ENCODE assay signal across 8 cellular contexts in the genomic region with DNA sequence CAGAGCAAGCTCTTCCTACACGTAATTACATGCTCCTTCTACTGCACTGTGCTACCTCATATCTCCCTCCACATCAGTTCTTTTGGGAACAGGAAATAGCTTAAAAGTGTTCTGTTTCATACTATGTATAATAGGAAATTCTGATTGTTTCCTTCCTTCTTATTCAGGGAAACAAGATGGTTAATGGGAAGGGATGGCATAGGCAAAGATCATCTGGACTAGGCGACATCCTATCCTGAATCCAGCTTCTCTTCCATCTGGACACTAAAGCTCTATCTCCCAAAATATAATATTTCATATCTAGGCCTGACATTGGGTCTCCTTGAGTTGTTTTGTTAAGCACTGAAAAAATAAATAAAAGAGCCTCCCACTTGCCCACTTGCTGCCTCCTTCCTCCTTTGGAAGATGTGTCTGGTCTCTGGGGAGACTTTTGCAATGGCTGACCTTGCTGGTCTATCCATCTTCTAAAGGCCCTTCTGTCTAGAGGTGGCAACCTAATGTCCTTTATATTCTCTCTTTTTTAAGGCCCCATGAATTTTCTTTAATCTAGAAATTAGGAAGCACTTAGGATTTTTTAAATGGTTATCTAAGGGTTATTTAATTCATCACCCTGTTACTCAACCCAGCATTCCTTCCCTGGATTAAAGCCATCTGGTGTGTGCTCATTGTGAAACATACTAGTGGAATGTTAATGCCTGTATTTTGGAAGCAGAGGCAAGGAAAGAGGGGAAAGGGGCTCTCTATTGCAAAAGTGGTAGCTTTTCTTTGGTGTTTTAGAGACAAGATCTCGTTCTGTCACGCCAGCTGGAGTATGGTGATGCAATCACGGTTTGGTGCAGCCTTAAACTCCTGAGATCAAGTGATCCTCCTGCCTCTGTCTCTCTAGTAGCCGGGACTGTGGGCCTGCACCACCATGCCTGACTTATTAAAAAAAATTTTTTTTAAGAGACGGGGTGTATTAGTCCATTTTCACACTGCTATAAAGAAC. TPM values are rescaled to one million over a fixed set of nuclear protein-coding genes. Genes with fewer than 3 reads are reported as not detected.
A peak's percentile ranks its signal among the peaks of the same experiment; 100 is the strongest.
DNase-seq lines count a peak whose midpoint lies in the region; ATAC-seq and TF ChIP-seq lines count a peak whose summit lies in the region.

No MANE protein-coding gene starts in this region.

- peaks cover 6 to 30% of the 10 kb centered on the region in 2 donors for H3K4me1 ChIP-seq in ascending aorta
- H3K4me1 ChIP-seq in hepatocyte (ENCODE audit: insufficient read depth), result peaks cover 13% of the 10 kb centered on the region
- H3K4me1 ChIP-seq in smooth muscle cell (ENCODE audit: low read depth), result peaks cover 9% of the 10 kb centered on the region
- no peaks in the 10 kb centered on the region for H3K4me1 ChIP-seq in Karpas-422 (ENCODE audit: low read length)

- no peak for TF ChIP-seq CTCF in ascending aorta (IDR thresholded peaks at IDR 0.05)
- TF ChIP-seq CTCF in hepatocyte (IDR thresholded peaks at IDR 0.05; ENCODE audit: poor library complexity), result no peak
- no peak for TF ChIP-seq CTCF in smooth muscle cell (IDR thresholded peaks at IDR 0.05; ENCODE audit: borderline replicate concordance, insufficient read depth, poor library complexity, severe bottlenecking)
- TF ChIP-seq CTCF in dorsolateral prefrontal cortex (IDR thresholded peaks at IDR 0.05 in 54 of 56, conservative IDR thresholded peaks at IDR 0.05 in 2 of 56; ENCODE audit: low read depth in 1 of 56, partially characterized antibody in 56 of 56), result no peak

- H3K27me3 ChIP-seq in ascending aorta (no peaks in the 10 kb centered on the region), hepatocyte (no peaks in the 10 kb centered on the region), smooth muscle cell (ENCODE audit: low read depth) (no peaks in the 10 kb centered on the region), dorsolateral prefrontal cortex (peaks cover 0 to 4% (median 0%) of the 10 kb centered on the region in 45 donors), Karpas-422 (ENCODE audit: low read length) (no peaks in the 10 kb centered on the region)

- H3K4me3 ChIP-seq in ascending aorta (peak overlapping the region in 1 of 2 donors; percentile 5), hepatocyte (no peak overlapping the region), smooth muscle cell (no peak overlapping the region), dorsolateral prefrontal cortex (no peak overlapping the region), Karpas-422 (ENCODE audit: low read length) (no peak overlapping the region)

- H3K79me2 ChIP-seq in hepatocyte (peaks cover 15% of the 10 kb centered on the region), smooth muscle cell (ENCODE audit: low read depth) (peaks cover 58% of the 10 kb centered on the region), Karpas-422 (ENCODE audit: low read length) (no peaks in the 10 kb centered on the region)

- H3K36me3 ChIP-seq in ascending aorta (peaks cover 0 to 5% of the 10 kb centered on the region in 2 donors), hepatocyte (replicated peaks; ENCODE audit: insufficient read depth, low read depth) (no peaks in the 10 kb centered on the region), smooth muscle cell (ENCODE audit: low read depth) (no peaks in the 10 kb centered on the region), Karpas-422 (ENCODE audit: insufficient read depth, low read length) (no peaks in the 10 kb centered on the region)

- H3K27ac ChIP-seq in ascending aorta (peak overlapping the region; percentile 78 to 88), hepatocyte (peak overlapping the region; percentile 87), smooth muscle cell (ENCODE audit: low read depth) (peak overlapping the region; percentile 94), dorsolateral prefrontal cortex (no peak overlapping the region), Karpas-422 (ENCODE audit: low read length) (no peak overlapping the region)

- DNase-seq in HCEC 1CT (peak; percentile 98), ascending aorta (ENCODE audit: low spot score in 2 of 2) (peak in 1 of 2 donors; percentile 79), hepatocyte (ENCODE audit: low spot score) (peak; percentile 59), smooth muscle cell (lab: John Stamatoyannopoulos, UW; ENCODE audit: unreplicated experiment) (no peak), dorsolateral prefrontal cortex (no peak), Karpas-422 (no peak)
- no peak for DNase-seq in stimulated activated CD4-positive, alpha-beta T cell treated with anti-CD3 and anti-CD28 coated beads, Interleukin-4, amount 100 ng/mL, for 24 hours

- H2AFZ ChIP-seq in hepatocyte (no peak overlapping the region), smooth muscle cell (ENCODE audit: low read depth) (no peak overlapping the region), Karpas-422 (ENCODE audit: low read length) (no peak overlapping the region)

- H3K9me3 ChIP-seq in ascending aorta (no peaks in the 10 kb centered on the region), hepatocyte (ENCODE audit: low read depth) (no peaks in the 10 kb centered on the region), smooth muscle cell (replicated peaks; ENCODE audit: low read depth) (no peaks in the 10 kb centered on the region), Karpas-422 (ENCODE audit: low read length) (no peaks in the 10 kb centered on the region)

- WGBS in hepatocyte (ENCODE audit: low lambda C conversion rate, missing lambda C conversion rate), result 45% methylated on average over 7 of the region's 7 CpGs
- 22% methylated on average over 7 of the region's 7 CpGs for WGBS in smooth muscle cell (ENCODE audit: low lambda C conversion rate)

- no peak for ATAC-seq in GM18867 (IDR thresholded peaks at IDR 0.05; ENCODE audit: unreplicated experiment)

- H3F3A ChIP-seq in smooth muscle cell (ENCODE audit: low read depth), result peaks cover 23% of the 10 kb centered on the region

- H4K20me1 ChIP-seq in hepatocyte (ENCODE audit: insufficient read depth, poor library complexity, severe bottlenecking) (no peaks in the 10 kb centered on the region), smooth muscle cell (ENCODE audit: low read depth) (no peaks in the 10 kb centered on the region), Karpas-422 (ENCODE audit: insufficient read depth, low read depth, low read length) (no peaks in the 10 kb centered on the region)

- H3K9ac ChIP-seq in smooth muscle cell (ENCODE audit: low read depth), result peak overlapping the region; percentile 54
- H3K9ac ChIP-seq in Karpas-422 (ENCODE audit: low read length), result no peak overlapping the region

- H3K9me2 ChIP-seq in hepatocyte (replicated peaks; ENCODE audit: insufficient read depth) (no peaks in the 10 kb centered on the region), Karpas-422 (replicated peaks; ENCODE audit: insufficient read depth, low read length) (no peaks in the 10 kb centered on the region)

- intact Hi-C loops in ascending aorta (cut with DNase I), result no loop called here
- intact Hi-C loops in dorsolateral prefrontal cortex (cut with DNase I), result no loop called here

- H3K4me2 ChIP-seq in hepatocyte (peak overlapping the region; percentile 25), smooth muscle cell (peak overlapping the region; percentile 42), Karpas-422 (ENCODE audit: low read depth, low read length, poor library complexity, severe bottlenecking) (no peak overlapping the region)

RNA-seq across cellular contexts. Expression of a gene that starts 20.6 kb away (rescaled TPM):
- 70.6 TPM for total RNA-seq in ascending aorta
- 59.4 and 75.1 TPM in 2 replicates for total RNA-seq in hepatocyte
- polyA plus RNA-seq in hepatocyte, result 23.3 and 27.1 TPM in 2 replicates
- total RNA-seq in smooth muscle cell, result 163 and 176 TPM in 2 replicates
- polyA plus RNA-seq in smooth muscle cell, result 62.0 and 74.0 TPM in 2 replicates
- total RNA-seq in dorsolateral prefrontal cortex, result 10 to 100 TPM in 6 of 120 experiments, 1 to 10 TPM in 114; 1.4 to 12.3 (median 6.0) TPM
- not detected in 2 replicates for total RNA-seq in Karpas-422 (2014; rRNA removed; shearing (Covaris generic); ENCODE audit: low replicate concordance)

Comparison
In these comparisons a context has a peak if more than half of its experiments do, and no peak if none do; other contexts are left out.
1. DNase-seq: peak in HCEC 1CT (single experiment) and hepatocyte (single experiment); none in smooth muscle cell (single experiment), stimulated activated CD4-positive, alpha-beta T cell treated with anti-CD3 and anti-CD28 coated beads, Interleukin-4, amount 100 ng/mL, for 24 hours (single experiment), dorsolateral prefrontal cortex (0 of 10) and Karpas-422 (single experiment).
2. H3K27ac ChIP-seq: peak in ascending aorta (2 of 2), hepatocyte (single experiment) and smooth muscle cell (single experiment); none in dorsolateral prefrontal cortex (0 of 59) and Karpas-422 (single experiment).